31 cellular contexts compared by ENCODE assay signal in the genomic region with DNA sequence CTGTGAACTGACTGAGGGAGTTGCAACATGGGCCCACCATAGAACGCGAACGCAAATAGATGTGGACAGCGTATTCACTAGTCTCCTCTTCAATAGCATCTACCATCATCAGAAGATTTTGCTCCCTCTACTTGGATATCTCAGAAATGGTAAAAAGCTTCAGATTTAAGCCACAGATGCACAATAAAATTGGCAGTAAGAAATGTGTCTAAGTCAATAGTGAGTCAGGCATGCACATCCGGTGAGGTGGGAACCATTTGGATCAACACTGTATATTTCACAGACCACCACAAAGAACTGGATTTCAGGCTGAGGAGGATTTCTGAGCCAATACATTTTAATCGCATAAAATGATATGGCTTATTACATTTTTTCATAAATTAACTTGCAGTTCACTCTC.
"Had no signal": no experiment of that assay in that cellular context is flagged by ENCODE, and none has a peak within 500 bp of the region (broad histone marks: within the 10 kb centered on the region; RNA-seq: fewer than 3 reads in every experiment).

No MANE protein-coding gene starts in this region.

- H3K27me3 Mint-ChIP-seq: activated B cell treated with CpG ODN at 0.5 μM for 24 hours; activated CD8-positive, alpha-beta T cell treated with anti-CD3 and anti-CD28 coated beads for 36 hours; activated naive CD8-positive, alpha-beta T cell treated with anti-CD3 and anti-CD28 coated beads for 36 hours; activated T-helper 17 cell treated with anti-CD3 and anti-CD28 coated beads, Interleukin-2, amount 50 U/mL, for 72 hours; central memory CD8-positive, alpha-beta T cell; dendritic cell treated with granulocyte-macrophage colony-stimulating factor and Interleukin-4, amounts not matched to agents 40 ng/mL and 50 ng/mL, for 4 days had no signal

- H3K36me3 ChIP-seq: adrenal gland, brain microvascular endothelial cell, gastrocnemius medialis, heart left ventricle, WERI-Rb-1 had no signal

- H3K27ac Mint-ChIP-seq: activated B cell treated with CpG ODN at 0.5 μM for 24 hours; activated CD8-positive, alpha-beta T cell treated with anti-CD3 and anti-CD28 coated beads for 36 hours; activated naive CD4-positive, alpha-beta T cell treated with anti-CD3 and anti-CD28 coated beads for 36 hours; activated naive CD4-positive, alpha-beta T cell treated with anti-CD3 and anti-CD28 coated beads, Interleukin-2, amount 50 U/mL, for 24 hours; activated naive CD8-positive, alpha-beta T cell treated with anti-CD3 and anti-CD28 coated beads for 36 hours; activated naive CD8-positive, alpha-beta T cell treated with anti-CD3 and anti-CD28 coated beads, Interleukin-2, amount 50 U/mL, for 24 hours; activated T-helper 17 cell treated with anti-CD3 and anti-CD28 coated beads, Interleukin-2, amount 50 U/mL, for 72 hours; dendritic cell treated with granulocyte-macrophage colony-stimulating factor and Interleukin-4, amounts not matched to agents 40 ng/mL and 50 ng/mL, for 4 days; endodermal cell; T-cell; T-helper 1 cell treated with Interleukin-12 subunit alpha and Interleukin-12 subunit beta and Interleukin-4 antibody, amounts not matched to agents 30 μg/mL and 1 μg/mL, for 36 hours had no signal

- H3K36me3 Mint-ChIP-seq: activated naive CD4-positive, alpha-beta T cell treated with anti-CD3 and anti-CD28 coated beads, Interleukin-2, amount 50 U/mL, for 24 hours; activated naive CD8-positive, alpha-beta T cell treated with anti-CD3 and anti-CD28 coated beads for 36 hours; T-cell had no signal

- H3K27ac ChIP-seq: adrenal gland, brain microvascular endothelial cell, coronary artery, foreskin keratinocyte, gastrocnemius medialis, heart left ventricle, WERI-Rb-1 had no signal

- H3K4me3 ChIP-seq: adrenal gland, coronary artery, dorsolateral prefrontal cortex, gastrocnemius medialis, heart left ventricle had no signal

- H3K4me1 Mint-ChIP-seq: activated B cell treated with CpG ODN at 0.5 μM for 24 hours; activated naive CD4-positive, alpha-beta T cell treated with anti-CD3 and anti-CD28 coated beads, Interleukin-2, amount 50 U/mL, for 24 hours; activated naive CD8-positive, alpha-beta T cell treated with anti-CD3 and anti-CD28 coated beads for 36 hours; activated naive CD8-positive, alpha-beta T cell treated with anti-CD3 and anti-CD28 coated beads, Interleukin-2, amount 50 U/mL, for 24 hours; activated T-helper 17 cell treated with anti-CD3 and anti-CD28 coated beads, Interleukin-2, amount 50 U/mL, for 72 hours; central memory CD8-positive, alpha-beta T cell; endodermal cell; T-cell had no signal

- H3K27me3 ChIP-seq: brain microvascular endothelial cell, dorsolateral prefrontal cortex, foreskin keratinocyte, gastrocnemius medialis had no signal

- H3K9me3 Mint-ChIP-seq: activated B cell treated with CpG ODN at 0.5 μM for 24 hours; activated CD8-positive, alpha-beta T cell treated with anti-CD3 and anti-CD28 coated beads for 36 hours; activated naive CD4-positive, alpha-beta T cell treated with anti-CD3 and anti-CD28 coated beads for 36 hours; activated naive CD4-positive, alpha-beta T cell treated with anti-CD3 and anti-CD28 coated beads, Interleukin-2, amount 50 U/mL, for 24 hours; activated naive CD8-positive, alpha-beta T cell treated with anti-CD3 and anti-CD28 coated beads for 36 hours; activated naive CD8-positive, alpha-beta T cell treated with anti-CD3 and anti-CD28 coated beads, Interleukin-2, amount 50 U/mL, for 24 hours; activated T-cell treated with anti-CD3 and anti-CD28 coated beads, Interleukin-2, amount 50 U/mL, for 4 hours; activated T-helper 17 cell treated with anti-CD3 and anti-CD28 coated beads, Interleukin-2, amount 50 U/mL, for 72 hours; dendritic cell treated with granulocyte-macrophage colony-stimulating factor and Interleukin-4, amounts not matched to agents 40 ng/mL and 50 ng/mL, for 4 days; endodermal cell; T-cell; T-helper 1 cell treated with Interleukin-12 subunit alpha and Interleukin-12 subunit beta and Interleukin-4 antibody, amounts not matched to agents 30 μg/mL and 1 μg/mL, for 36 hours had no signal

- H3K4me1 ChIP-seq: adrenal gland, foreskin keratinocyte, gastrocnemius medialis, heart left ventricle had no signal

- H3K4me3 Mint-ChIP-seq: activated B cell treated with CpG ODN at 0.5 μM for 24 hours; activated CD8-positive, alpha-beta T cell treated with anti-CD3 and anti-CD28 coated beads for 36 hours; activated naive CD4-positive, alpha-beta T cell treated with anti-CD3 and anti-CD28 coated beads for 36 hours; activated naive CD4-positive, alpha-beta T cell treated with anti-CD3 and anti-CD28 coated beads, Interleukin-2, amount 50 U/mL, for 24 hours; activated naive CD8-positive, alpha-beta T cell treated with anti-CD3 and anti-CD28 coated beads for 36 hours; activated naive CD8-positive, alpha-beta T cell treated with anti-CD3 and anti-CD28 coated beads, Interleukin-2, amount 50 U/mL, for 24 hours; activated T-cell treated with anti-CD3 and anti-CD28 coated beads, Interleukin-2, amount 50 U/mL, for 4 hours; activated T-helper 17 cell treated with anti-CD3 and anti-CD28 coated beads, Interleukin-2, amount 50 U/mL, for 72 hours; central memory CD8-positive, alpha-beta T cell; dendritic cell treated with granulocyte-macrophage colony-stimulating factor and Interleukin-4, amounts not matched to agents 40 ng/mL and 50 ng/mL, for 4 days; endodermal cell; T-cell; T-helper 1 cell treated with Interleukin-12 subunit alpha and Interleukin-12 subunit beta and Interleukin-4 antibody, amounts not matched to agents 30 μg/mL and 1 μg/mL, for 36 hours had no signal

- DNase-seq: activated B cell treated with CpG ODN at 0.5 μM for 24 hours; activated CD4-positive, alpha-beta T cell treated with anti-CD3 and anti-CD28 coated beads for 48 hours; activated CD4-positive, alpha-beta T cell treated with anti-CD3 and anti-CD28 coated beads, Interleukin-2, amount 50 U/mL, for 1 hour; activated CD4-positive, alpha-beta T cell treated with anti-CD3 and anti-CD28 coated beads, Interleukin-2, amount 50 U/mL, for 48 hours; activated CD8-positive, alpha-beta memory T cell treated with anti-CD3 and anti-CD28 coated beads for 24 hours; activated CD8-positive, alpha-beta T cell treated with anti-CD3 and anti-CD28 coated beads for 36 hours; activated effector memory CD4-positive, alpha-beta T cell treated with Interleukin-2 at 50 U/mL for 16 hours; activated naive CD4-positive, alpha-beta T cell treated with anti-CD3 and anti-CD28 coated beads for 36 hours; activated naive CD8-positive, alpha-beta T cell treated with anti-CD3 and anti-CD28 coated beads for 36 hours; activated naive CD8-positive, alpha-beta T cell treated with anti-CD3 and anti-CD28 coated beads, Interleukin-2, amount 50 U/mL, for 24 hours; activated T-cell treated with anti-CD3 and anti-CD28 coated beads, Interleukin-2, amount 50 U/mL, for 4 hours; adrenal gland; amygdala; aorta; brain microvascular endothelial cell; dorsolateral prefrontal cortex; effector memory CD4-positive, alpha-beta T cell; endodermal cell; foreskin keratinocyte; gastrocnemius medialis; glutamatergic neuron; heart left ventricle; T-cell; T-helper 9 cell; WERI-Rb-1 had no signal

- H3K9me3 ChIP-seq: adrenal gland, gastrocnemius medialis, heart left ventricle had no signal
